ENCODE assay signal across 8 cellular contexts in genomic region chr2:17540813-17541513, GRCh38. TPM values are rescaled to one million over a fixed set of nuclear protein-coding genes. Genes with fewer than 3 reads are reported as not detected.
A peak's percentile ranks its signal among the peaks of the same experiment; 100 is the strongest.
DNase-seq lines count a peak whose midpoint lies in the region; ATAC-seq, FAIRE-seq and TF ChIP-seq lines count a peak whose summit lies in the region.

No MANE protein-coding gene starts in this region.

- in situ Hi-C loops in astrocyte of the spinal cord (cut with HindIII; ENCODE audit: low sequenced_read_pairs) = no loop called here

- H3K4me3 ChIP-seq in KMS-11 (IDR thresholded peaks at IDR 0.05; ENCODE audit: insufficient read depth, low read depth, low read length) = no peak overlapping the region
- peak overlapping the region; percentile 63 for H3K4me3 ChIP-seq in astrocyte of the spinal cord (ENCODE audit: low read depth, low read length)
- H3K4me3 ChIP-seq in kidney epithelial cell (ENCODE audit: low read depth, low read length) = peak overlapping the region; percentile 64
- H3K4me3 ChIP-seq in stomach smooth muscle (ENCODE audit: low read length in 2 of 2) = peak overlapping the region; percentile 89 to 94

- no peaks in the 10 kb centered on the region for H3K9me3 ChIP-seq in stomach smooth muscle (ENCODE audit: control insufficient read depth in 2 of 2, low read length in 2 of 2)

- no peaks in the 10 kb centered on the region for H3K79me2 ChIP-seq in KMS-11 (ENCODE audit: insufficient read depth, low read depth)

- TF ChIP-seq POLR2A in GM12892 (IDR thresholded peaks at IDR 0.05; ENCODE audit: low read depth, low read length) = no peak

- H3K4me1 ChIP-seq in KMS-11 (ENCODE audit: low read depth, poor library complexity, severe bottlenecking) (peaks cover 6% of the 10 kb centered on the region), stomach smooth muscle (ENCODE audit: control insufficient read depth, insufficient read depth, low read length) (peaks cover 10% of the 10 kb centered on the region)

- H3K27ac ChIP-seq in KMS-11 (no peak overlapping the region), stomach smooth muscle (ENCODE audit: low read length) (peak overlapping the region; percentile 11)

- H4K20me1 ChIP-seq in KMS-11 (ENCODE audit: insufficient read depth) = no peaks in the 10 kb centered on the region

- H3K36me3 ChIP-seq in KMS-11 (ENCODE audit: insufficient read depth) (no peaks in the 10 kb centered on the region), kidney epithelial cell (ENCODE audit: control insufficient read depth, insufficient read depth, low read length) (no peaks in the 10 kb centered on the region), stomach smooth muscle (ENCODE audit: control insufficient read depth in 2 of 2, insufficient read depth in 2 of 2, low read length in 2 of 2) (no peaks in the 10 kb centered on the region)

- peak overlapping the region; percentile 36; the same call in 1 of the 2 replicates for H3K4me2 ChIP-seq in KMS-11

- ATAC-seq in HG03108 (IDR thresholded peaks at IDR 0.05; ENCODE audit: unreplicated experiment) (no peak), GM19324 (IDR thresholded peaks at IDR 0.05; ENCODE audit: low FRiP score, unreplicated experiment) (no peak)

- no peak for FAIRE-seq in GM12892 (lab: Jason Lieb, UNC)

- no peak for TF ChIP-seq CTCF in KMS-11 (conservative IDR thresholded peaks at IDR 0.05; ENCODE audit: low read depth, low read length)
- no peak for TF ChIP-seq CTCF in astrocyte of the spinal cord (IDR thresholded peaks at IDR 0.05; ENCODE audit: low read depth, low read length)
- no peak for TF ChIP-seq CTCF in kidney epithelial cell (IDR thresholded peaks at IDR 0.05; ENCODE audit: insufficient read depth, low read length, poor library complexity, severe bottlenecking)

- H2AFZ ChIP-seq in KMS-11 (ENCODE audit: low read depth) = peak overlapping the region; percentile 52; the same call in 1 of the 2 replicates

- DNase-seq in astrocyte of the spinal cord (ENCODE audit: low read depth, low spot score) = no peak
- no peak for DNase-seq in kidney epithelial cell (ENCODE audit: low read depth)
- DNase-seq in stimulated activated CD4-positive, alpha-beta T cell treated with anti-CD3 and anti-CD28 coated beads, Interleukin-1b, Interleukin-23, amount 100 ng/mL, for 48 hours = no peak
- DNase-seq in GM12892 (ENCODE audit: insufficient read length) = no peak

- H3K27me3 ChIP-seq in KMS-11 (ENCODE audit: insufficient read depth, low read depth) = no peaks in the 10 kb centered on the region
- peaks cover 5% of the 10 kb centered on the region for H3K27me3 ChIP-seq in kidney epithelial cell (ENCODE audit: control insufficient read depth, insufficient read depth, low read length)
- peaks cover 0 to 4% of the 10 kb centered on the region in 2 donors for H3K27me3 ChIP-seq in stomach smooth muscle (ENCODE audit: control insufficient read depth in 1 of 2, insufficient read depth in 2 of 2, low read length in 2 of 2)

- no peak overlapping the region for H3K9ac ChIP-seq in KMS-11
- peak overlapping the region; percentile 31 to 47 for H3K9ac ChIP-seq in stomach smooth muscle (ENCODE audit: low read length in 2 of 2)

RNA-seq across cellular contexts. Expression of gene VSNL1, which starts 0.5 kb away (rescaled TPM):
- total RNA-seq in kidney epithelial cell = 0.13 TPM in 1 of 2 replicates, not detected in the other
- polyA plus RNA-seq in GM12892 (2012; ENCODE audit: missing spikeins) = 0.13 TPM

RNA-seq across cellular contexts. Expression of gene RAD51AP2, which starts 22.7 kb away (rescaled TPM):
- total RNA-seq in kidney epithelial cell = 0.04 and 0.14 TPM in 2 replicates
- polyA plus RNA-seq in GM12892 (2012; ENCODE audit: missing spikeins) = not detected
